In genomic region chr5:147642666-147643065, GRCh38 we compare ENCODE assay signal across 25 cellular contexts.
DNase-seq lines count a peak whose midpoint lies in the region; ATAC-seq, FAIRE-seq and TF ChIP-seq lines count a peak whose summit lies in the region.
"Had no signal": no experiment of that assay in that cellular context is flagged by ENCODE, and none has a peak within 500 bp of the region (broad histone marks: within the 10 kb centered on the region; RNA-seq: fewer than 3 reads in every experiment).

No MANE protein-coding gene starts in this region.

- peak overlapping the region in 2 of 3 experiments; percentile 29 to 46 for H3K27ac Mint-ChIP-seq in nephron
- H3K27ac Mint-ChIP-seq: CD14-positive monocyte; CD4-positive, alpha-beta T cell; CD8-positive, alpha-beta memory T cell; GM23338 had no signal

- H3K79me2 ChIP-seq in PC-3 (ENCODE audit: low read length) = no peaks in the 10 kb centered on the region
- no peaks in the 10 kb centered on the region for H3K79me2 ChIP-seq in mammary epithelial cell (ENCODE audit: insufficient read depth, low read length)

- TF ChIP-seq CTCF in PC-3 (conservative IDR thresholded peaks at IDR 0.05; ENCODE audit: low read depth, low read length) (no peak), mammary epithelial cell (conservative IDR thresholded peaks at IDR 0.05 in 1 of 2, IDR thresholded peaks at IDR 0.05 in 1 of 2; ENCODE audit: extremely low read depth in 1 of 2, insufficient read depth in 1 of 2, low read depth in 1 of 2, low read length in 2 of 2) (no peak), nephron (IDR thresholded peaks at IDR 0.05; ENCODE audit: unreplicated experiment in 3 of 3) (no peak)

- no peaks in the 10 kb centered on the region for H3K9me2 ChIP-seq in PC-3 (replicated peaks; ENCODE audit: low read length)

- no peak overlapping the region for H3K9ac ChIP-seq in PC-3 (ENCODE audit: low read length)
- no peak overlapping the region for H3K9ac ChIP-seq in mammary epithelial cell (ENCODE audit: insufficient read depth, low read length)
- H3K9ac ChIP-seq: BLaER1 treated with 17β-estradiol and CSF1 and Interleukin-3, amounts not matched to agents 10 nM and 100 nM had no signal

- H4K20me1 ChIP-seq in PC-3 (ENCODE audit: low read length) = no peaks in the 10 kb centered on the region
- no peaks in the 10 kb centered on the region for H4K20me1 ChIP-seq in mammary epithelial cell (ENCODE audit: insufficient read depth, low read length)

- CTCF ChIA-PET in PC-3 (lab: Charles Lee) = no interaction called here
- CTCF ChIA-PET in mammary epithelial cell (lab: Charles Lee; ENCODE audit: low non-redundant PET) = no interaction called here

- H2AFZ ChIP-seq in PC-3 (ENCODE audit: low read length) (no peak overlapping the region), mammary epithelial cell (ENCODE audit: low read depth, low read length) (no peak overlapping the region)
- H2AFZ ChIP-seq: GM23338 had no signal

- no TSS peak for BruUV-seq in PC-3 (replicated peaks; lab: Mats Ljungman, UMichigan)
- TSS peak; percentile 54 for BruUV-seq in mammary epithelial cell (replicated peaks; lab: Mats Ljungman, UMichigan)

- POLR2A ChIA-PET in PC-3 (lab: Charles Lee; ENCODE audit: unreplicated experiment) = interaction anchor here (0.7 kb wide), 1 partner anchor 526 kb away, joined by 5 read pairs; no protein-coding TSS in a partner anchor

- no peaks in the 10 kb centered on the region for H3K9me3 ChIP-seq in PC-3 (ENCODE audit: low read length)
- no peaks in the 10 kb centered on the region for H3K9me3 ChIP-seq in mammary epithelial cell (replicated peaks; ENCODE audit: insufficient read depth, low read length)
- H3K9me3 ChIP-seq: A549; BE2C; BLaER1 treated with 17β-estradiol and CSF1 and Interleukin-3, amounts not matched to agents 10 nM and 100 nM had no signal

- H3K4me3 ChIP-seq in PC-3 (ENCODE audit: low read length) (no peak overlapping the region), mammary epithelial cell (replicated peaks in 1 of 3; ENCODE audit: insufficient read depth in 1 of 3, low read depth in 2 of 3, low read length in 3 of 3) (no peak overlapping the region)
- H3K4me3 ChIP-seq: A549; BLaER1 treated with 17β-estradiol and CSF1 and Interleukin-3, amounts not matched to agents 10 nM and 100 nM; GM12878; GM23338 had no signal

- 34% methylated on average over 3 of the region's 3 CpGs for WGBS in mammary epithelial cell (ENCODE audit: low coverage, missing lambda C conversion rate)

- TF ChIP-seq POLR2A in H54 (IDR thresholded peaks at IDR 0.05; ENCODE audit: low read depth, low read length) = no peak

- DNase-seq in PC-3 (peak; percentile 20), mammary epithelial cell (peak; percentile 19), epithelial cell of prostate (ENCODE audit: low read depth, low spot score) (peak; percentile 16), H54 (ENCODE audit: insufficient read length, low spot score) (no peak)
- DNase-seq in NK-92 treated with Interleukin-12 subunit alpha and Interleukin-12 subunit beta, amount 100 ng/mL, for 24 hours (lab: John Stamatoyannopoulos, UW) = no peak
- DNase-seq: 8988T; ACHN; AML-193; BE2C; CD4-positive, alpha-beta T cell; CD8-positive, alpha-beta memory T cell; DMS 273 treated with DMSO at 0.1 percent for 48 hours; DMS79; EL; GDM1; HCEC 1CT had no signal

- dilution Hi-C loops in mammary epithelial cell (cut with HindIII; ENCODE audit: low sequenced_read_pairs) = no loop called here

- H3K36me3 Mint-ChIP-seq in nephron (ENCODE audit: low read depth) = peaks cover 39% of the 10 kb centered on the region
- H3K36me3 Mint-ChIP-seq: CD14-positive monocyte had no signal

- H3F3A ChIP-seq in PC-3 (ENCODE audit: low read length, unreplicated experiment) = no peaks in the 10 kb centered on the region

- no peak overlapping the region for H3K4me2 ChIP-seq in PC-3 (ENCODE audit: low read length)
- no peak overlapping the region for H3K4me2 ChIP-seq in mammary epithelial cell (ENCODE audit: insufficient read depth, low read depth, low read length)
- H3K4me2 ChIP-seq: A549; BLaER1 treated with 17β-estradiol and CSF1 and Interleukin-3, amounts not matched to agents 10 nM and 100 nM; GM23338 had no signal

- no peak overlapping the region for H3K4me3 Mint-ChIP-seq in nephron
- H3K4me3 Mint-ChIP-seq: CD14-positive monocyte; CD4-positive, alpha-beta T cell; CD8-positive, alpha-beta memory T cell; GM23338 had no signal

- in situ Hi-C loops in mammary epithelial cell (cut with MboI; ENCODE audit: low sequenced_read_pairs in 2 of 2) = no loop called here

- no peak for ATAC-seq in PC-3
- no peak for ATAC-seq in GM19395 (IDR thresholded peaks at IDR 0.05; ENCODE audit: unreplicated experiment)
- ATAC-seq: A549, GM12878, GM23338 had no signal

- H3K27me3 ChIP-seq in PC-3 (ENCODE audit: low read length) = peaks cover 26% of the 10 kb centered on the region
- no peaks in the 10 kb centered on the region for H3K27me3 ChIP-seq in mammary epithelial cell (ENCODE audit: insufficient read depth, low read length)
- H3K27me3 ChIP-seq: BE2C; BLaER1 treated with 17β-estradiol and CSF1 and Interleukin-3, amounts not matched to agents 10 nM and 100 nM had no signal

- H3K27ac ChIP-seq in PC-3 (ENCODE audit: low read length) (no peak overlapping the region), mammary epithelial cell (ENCODE audit: insufficient read depth, low read depth, low read length) (no peak overlapping the region), epithelial cell of prostate (peak overlapping the region; percentile 30)
- H3K27ac ChIP-seq: A549; BLaER1 treated with 17β-estradiol and CSF1 and Interleukin-3, amounts not matched to agents 10 nM and 100 nM had no signal

- intact Hi-C loops in PC-3 (cut with micrococcal nuclease) (no loop called here), mammary epithelial cell (cut with micrococcal nuclease) (no loop called here)

- no peak for FAIRE-seq in H54 (lab: Jason Lieb, UNC)
- FAIRE-seq: A549, D721Med, GM12878, GM19239 had no signal

- no peaks in the 10 kb centered on the region for H3K27me3 Mint-ChIP-seq in nephron (ENCODE audit: low read depth)
- H3K27me3 Mint-ChIP-seq: CD4-positive, alpha-beta T cell; CD8-positive, alpha-beta memory T cell had no signal

- H3K9me3 Mint-ChIP-seq in nephron = no peaks in the 10 kb centered on the region
- H3K9me3 Mint-ChIP-seq: CD4-positive, alpha-beta T cell; CD8-positive, alpha-beta memory T cell; GM23338 had no signal

- H3K36me3 ChIP-seq in PC-3 (ENCODE audit: low read depth, low read length) (no peaks in the 10 kb centered on the region), mammary epithelial cell (ENCODE audit: insufficient read depth, low read length) (no peaks in the 10 kb centered on the region)

- H3K4me1 ChIP-seq in PC-3 (ENCODE audit: insufficient read depth, low read length) (no peaks in the 10 kb centered on the region), mammary epithelial cell (ENCODE audit: insufficient read depth, low read length) (no peaks in the 10 kb centered on the region)
- H3K4me1 ChIP-seq: A549; BE2C; BLaER1 treated with 17β-estradiol and CSF1 and Interleukin-3, amounts not matched to agents 10 nM and 100 nM had no signal

- H3K4me1 Mint-ChIP-seq in nephron = no peaks in the 10 kb centered on the region
- H3K4me1 Mint-ChIP-seq: CD14-positive monocyte, GM23338 had no signal

Comparison
In these comparisons a context has a peak if more than half of its experiments do, and no peak if none do; other contexts are left out.
1. DNase-seq: peak in PC-3 (single experiment), mammary epithelial cell (single experiment) and epithelial cell of prostate (single experiment); none in NK-92 treated with Interleukin-12 subunit alpha and Interleukin-12 subunit beta, amount 100 ng/mL, for 24 hours (single experiment) and H54 (single experiment).